23 cellular contexts compared by ENCODE assay signal in genomic region chr2:168255103-168255502, GRCh38.
"Had no signal": no experiment of that assay in that cellular context is flagged by ENCODE, and none has a peak within 500 bp of the region (broad histone marks: within the 10 kb centered on the region; RNA-seq: fewer than 3 reads in every experiment).

No MANE protein-coding gene starts in this region.

- H3K27ac Mint-ChIP-seq: activated CD4-positive, alpha-beta memory T cell treated with anti-CD3 and anti-CD28 coated beads, Interleukin-2, amount 10 ng/mL, durations not matched to agents 7 days and 5 days; activated CD8-positive, alpha-beta memory T cell treated with anti-CD3 and anti-CD28 coated beads, Interleukin-2, amount 10 ng/mL, durations not matched to agents 7 days and 5 days; activated T-helper 2 cell treated with anti-CD3 and anti-CD28 coated beads, Interferon-gamma antibody, Interleukin-2, Interleukin-4, amounts not matched to agents 10 μg/mL and 5 μg/mL and 100 μg/mL, durations not matched to agents 14 hours and 24 hours and 36 hours; nephron progenitor cell; progenitor cell of endocrine pancreas; stimulated activated naive CD8-positive, alpha-beta T cell treated with anti-CD3 and anti-CD28 coated beads, Interleukin-15, Interleukin-2, amounts not matched to agents 100 ng/mL and 50 ng/mL, for 24 hours; type B pancreatic cell; WTC11 had no signal

- H3K27me3 ChIP-seq: right atrium auricular region, testis had no signal

- H3K36me3 Mint-ChIP-seq: type B pancreatic cell had no signal

- H3K4me1 ChIP-seq: lower lobe of right lung, right atrium auricular region, testis had no signal

- H3K9me3 ChIP-seq: testis had no signal

- H3K4me3 ChIP-seq: coronary artery, lower lobe of right lung, right atrium auricular region, skin epidermis, testis had no signal

- DNase-seq: activated CD4-positive, alpha-beta memory T cell treated with anti-CD3 and anti-CD28 coated beads, Interleukin-2, amount 10 ng/mL, durations not matched to agents 7 days and 5 days; activated CD4-positive, alpha-beta T cell treated with anti-CD3 and anti-CD28 coated beads for 4 hours; activated CD8-positive, alpha-beta memory T cell treated with anti-CD3 and anti-CD28 coated beads, Interleukin-2, amount 10 ng/mL, durations not matched to agents 7 days and 5 days; activated naive CD4-positive, alpha-beta T cell treated with Interleukin-2 at 50 U/mL for 16 hours; foreskin melanocyte; glutamatergic neuron; hippocampal formation; lower lobe of right lung; nephron progenitor cell; occipital lobe; stimulated activated CD4-positive, alpha-beta T cell treated with anti-CD3 and anti-CD28 coated beads, Interleukin-15, amount 100 ng/mL, for 24 hours; stimulated activated CD4-positive, alpha-beta T cell treated with anti-CD3 and anti-CD28 coated beads, Interleukin-2, amount 100 ng/mL, for 48 hours; testis had no signal

- H3K4me3 Mint-ChIP-seq: activated CD4-positive, alpha-beta memory T cell treated with anti-CD3 and anti-CD28 coated beads, Interleukin-2, amount 10 ng/mL, durations not matched to agents 7 days and 5 days; activated CD8-positive, alpha-beta memory T cell treated with anti-CD3 and anti-CD28 coated beads, Interleukin-2, amount 10 ng/mL, durations not matched to agents 7 days and 5 days; central memory CD8-positive, alpha-beta T cell; nephron progenitor cell; stimulated activated naive CD8-positive, alpha-beta T cell treated with anti-CD3 and anti-CD28 coated beads, Interleukin-15, Interleukin-2, amounts not matched to agents 100 ng/mL and 50 ng/mL, for 24 hours; type B pancreatic cell; WTC11 had no signal

- H3K4me1 Mint-ChIP-seq: WTC11 had no signal

- FAIRE-seq: keratinocyte had no signal

- H3K27ac ChIP-seq: coronary artery, lower lobe of right lung, right atrium auricular region, skin epidermis, testis had no signal

- H3K27me3 Mint-ChIP-seq: activated CD4-positive, alpha-beta memory T cell treated with anti-CD3 and anti-CD28 coated beads, Interleukin-2, amount 10 ng/mL, durations not matched to agents 7 days and 5 days; activated CD8-positive, alpha-beta memory T cell treated with anti-CD3 and anti-CD28 coated beads, Interleukin-2, amount 10 ng/mL, durations not matched to agents 7 days and 5 days; central memory CD8-positive, alpha-beta T cell; progenitor cell of endocrine pancreas; stimulated activated naive CD8-positive, alpha-beta T cell treated with anti-CD3 and anti-CD28 coated beads, Interleukin-15, Interleukin-2, amounts not matched to agents 100 ng/mL and 50 ng/mL, for 24 hours; type B pancreatic cell had no signal

- H3K36me3 ChIP-seq: lower lobe of right lung, right atrium auricular region had no signal
